2 cellular contexts compared by ENCODE assay signal in the genomic region with DNA sequence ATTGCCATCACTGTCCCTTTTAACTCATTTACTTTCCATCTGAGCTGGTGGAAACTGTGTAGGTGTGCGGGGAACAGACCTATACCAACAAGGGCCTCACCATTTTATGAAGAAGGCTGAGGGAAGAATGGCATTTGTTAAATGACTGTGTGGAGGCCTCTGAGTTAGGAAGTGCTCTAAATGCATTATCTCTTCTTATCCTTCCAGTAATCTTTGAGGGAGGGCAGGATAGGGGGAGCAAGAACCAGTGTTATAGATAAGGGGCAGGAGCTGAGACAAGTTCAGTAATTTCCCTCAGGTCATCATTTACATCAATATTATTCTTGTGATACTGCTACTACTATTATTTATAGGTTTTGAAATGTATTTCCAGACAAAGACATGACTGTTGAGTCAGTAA.
TF ChIP-seq lines count a peak whose summit lies in the region.

No MANE protein-coding gene starts in this region.

TF ChIP-seq in SK-N-SH, 30 proteins besides CTCF, POLR2A, EP300 and RAD21 (continued from another document):
- TF ChIP-seq, protein P1, sequence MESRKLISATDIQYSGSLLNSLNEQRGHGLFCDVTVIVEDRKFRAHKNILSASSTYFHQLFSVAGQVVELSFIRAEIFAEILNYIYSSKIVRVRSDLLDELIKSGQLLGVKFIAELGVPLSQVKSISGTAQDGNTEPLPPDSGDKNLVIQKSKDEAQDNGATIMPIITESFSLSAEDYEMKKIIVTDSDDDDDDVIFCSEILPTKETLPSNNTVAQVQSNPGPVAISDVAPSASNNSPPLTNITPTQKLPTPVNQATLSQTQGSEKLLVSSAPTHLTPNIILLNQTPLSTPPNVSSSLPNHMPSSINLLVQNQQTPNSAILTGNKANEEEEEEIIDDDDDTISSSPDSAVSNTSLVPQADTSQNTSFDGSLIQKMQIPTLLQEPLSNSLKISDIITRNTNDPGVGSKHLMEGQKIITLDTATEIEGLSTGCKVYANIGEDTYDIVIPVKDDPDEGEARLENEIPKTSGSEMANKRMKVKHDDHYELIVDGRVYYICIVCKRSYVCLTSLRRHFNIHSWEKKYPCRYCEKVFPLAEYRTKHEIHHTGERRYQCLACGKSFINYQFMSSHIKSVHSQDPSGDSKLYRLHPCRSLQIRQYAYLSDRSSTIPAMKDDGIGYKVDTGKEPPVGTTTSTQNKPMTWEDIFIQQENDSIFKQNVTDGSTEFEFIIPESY (IDR thresholded peaks at IDR 0.05; ENCODE audit: borderline replicate concordance, low read depth): no peak
- peak; percentile 50 for TF ChIP-seq GATA2 (CRISPR knock-in tag; IDR thresholded peaks at IDR 0.05)

TF ChIP-seq in SK-N-SH treated with all-trans-retinoic acid at 6 μM for 48 hours, 23 proteins besides CTCF, POLR2A, EP300 and RAD21 (continued from another document):
- TF ChIP-seq, protein P2, sequence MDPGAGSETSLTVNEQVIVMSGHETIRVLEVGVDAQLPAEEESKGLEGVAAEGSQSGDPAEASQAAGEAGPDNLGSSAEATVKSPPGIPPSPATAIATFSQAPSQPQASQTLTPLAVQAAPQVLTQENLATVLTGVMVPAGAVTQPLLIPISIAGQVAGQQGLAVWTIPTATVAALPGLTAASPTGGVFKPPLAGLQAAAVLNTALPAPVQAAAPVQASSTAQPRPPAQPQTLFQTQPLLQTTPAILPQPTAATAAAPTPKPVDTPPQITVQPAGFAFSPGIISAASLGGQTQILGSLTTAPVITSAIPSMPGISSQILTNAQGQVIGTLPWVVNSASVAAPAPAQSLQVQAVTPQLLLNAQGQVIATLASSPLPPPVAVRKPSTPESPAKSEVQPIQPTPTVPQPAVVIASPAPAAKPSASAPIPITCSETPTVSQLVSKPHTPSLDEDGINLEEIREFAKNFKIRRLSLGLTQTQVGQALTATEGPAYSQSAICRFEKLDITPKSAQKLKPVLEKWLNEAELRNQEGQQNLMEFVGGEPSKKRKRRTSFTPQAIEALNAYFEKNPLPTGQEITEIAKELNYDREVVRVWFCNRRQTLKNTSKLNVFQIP (CRISPR knock-in tag; IDR thresholded peaks at IDR 0.05; ENCODE audit: borderline replicate concordance, low read depth): no peak
- no peak for TF ChIP-seq ZFP3 (CRISPR knock-in tag; IDR thresholded peaks at IDR 0.05)
- no peak for TF ChIP-seq TCF4 (CRISPR knock-in tag; IDR thresholded peaks at IDR 0.05; ENCODE audit: borderline replicate concordance)
- TF ChIP-seq RARB (CRISPR knock-in tag; IDR thresholded peaks at IDR 0.05): no peak
- no peak for TF ChIP-seq PPARA (CRISPR knock-in tag; IDR thresholded peaks at IDR 0.05; ENCODE audit: borderline replicate concordance)
- no peak for TF ChIP-seq ESRRG (CRISPR knock-in tag; IDR thresholded peaks at IDR 0.05)
- TF ChIP-seq, protein P3, sequence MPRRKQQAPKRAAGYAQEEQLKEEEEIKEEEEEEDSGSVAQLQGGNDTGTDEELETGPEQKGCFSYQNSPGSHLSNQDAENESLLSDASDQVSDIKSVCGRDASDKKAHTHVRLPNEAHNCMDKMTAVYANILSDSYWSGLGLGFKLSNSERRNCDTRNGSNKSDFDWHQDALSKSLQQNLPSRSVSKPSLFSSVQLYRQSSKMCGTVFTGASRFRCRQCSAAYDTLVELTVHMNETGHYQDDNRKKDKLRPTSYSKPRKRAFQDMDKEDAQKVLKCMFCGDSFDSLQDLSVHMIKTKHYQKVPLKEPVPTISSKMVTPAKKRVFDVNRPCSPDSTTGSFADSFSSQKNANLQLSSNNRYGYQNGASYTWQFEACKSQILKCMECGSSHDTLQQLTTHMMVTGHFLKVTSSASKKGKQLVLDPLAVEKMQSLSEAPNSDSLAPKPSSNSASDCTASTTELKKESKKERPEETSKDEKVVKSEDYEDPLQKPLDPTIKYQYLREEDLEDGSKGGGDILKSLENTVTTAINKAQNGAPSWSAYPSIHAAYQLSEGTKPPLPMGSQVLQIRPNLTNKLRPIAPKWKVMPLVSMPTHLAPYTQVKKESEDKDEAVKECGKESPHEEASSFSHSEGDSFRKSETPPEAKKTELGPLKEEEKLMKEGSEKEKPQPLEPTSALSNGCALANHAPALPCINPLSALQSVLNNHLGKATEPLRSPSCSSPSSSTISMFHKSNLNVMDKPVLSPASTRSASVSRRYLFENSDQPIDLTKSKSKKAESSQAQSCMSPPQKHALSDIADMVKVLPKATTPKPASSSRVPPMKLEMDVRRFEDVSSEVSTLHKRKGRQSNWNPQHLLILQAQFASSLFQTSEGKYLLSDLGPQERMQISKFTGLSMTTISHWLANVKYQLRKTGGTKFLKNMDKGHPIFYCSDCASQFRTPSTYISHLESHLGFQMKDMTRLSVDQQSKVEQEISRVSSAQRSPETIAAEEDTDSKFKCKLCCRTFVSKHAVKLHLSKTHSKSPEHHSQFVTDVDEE (CRISPR knock-in tag; IDR thresholded peaks at IDR 0.05): no peak
- no peak for TF ChIP-seq ZC3H10 (CRISPR knock-in tag; IDR thresholded peaks at IDR 0.05)
- TF ChIP-seq TOX (CRISPR knock-in tag; IDR thresholded peaks at IDR 0.05; ENCODE audit: borderline replicate concordance): no peak
- TF ChIP-seq BACH2 (CRISPR knock-in tag; IDR thresholded peaks at IDR 0.05; ENCODE audit: borderline replicate concordance): no peak
- TF ChIP-seq ISL1 (CRISPR knock-in tag; IDR thresholded peaks at IDR 0.05): no peak
- TF ChIP-seq, protein P4, sequence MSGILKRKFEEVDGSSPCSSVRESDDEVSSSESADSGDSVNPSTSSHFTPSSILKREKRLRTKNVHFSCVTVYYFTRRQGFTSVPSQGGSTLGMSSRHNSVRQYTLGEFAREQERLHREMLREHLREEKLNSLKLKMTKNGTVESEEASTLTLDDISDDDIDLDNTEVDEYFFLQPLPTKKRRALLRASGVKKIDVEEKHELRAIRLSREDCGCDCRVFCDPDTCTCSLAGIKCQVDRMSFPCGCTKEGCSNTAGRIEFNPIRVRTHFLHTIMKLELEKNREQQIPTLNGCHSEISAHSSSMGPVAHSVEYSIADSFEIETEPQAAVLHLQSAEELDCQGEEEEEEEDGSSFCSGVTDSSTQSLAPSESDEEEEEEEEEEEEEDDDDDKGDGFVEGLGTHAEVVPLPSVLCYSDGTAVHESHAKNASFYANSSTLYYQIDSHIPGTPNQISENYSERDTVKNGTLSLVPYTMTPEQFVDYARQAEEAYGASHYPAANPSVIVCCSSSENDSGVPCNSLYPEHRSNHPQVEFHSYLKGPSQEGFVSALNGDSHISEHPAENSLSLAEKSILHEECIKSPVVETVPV (CRISPR knock-in tag; IDR thresholded peaks at IDR 0.05): no peak
- TF ChIP-seq, protein P5, sequence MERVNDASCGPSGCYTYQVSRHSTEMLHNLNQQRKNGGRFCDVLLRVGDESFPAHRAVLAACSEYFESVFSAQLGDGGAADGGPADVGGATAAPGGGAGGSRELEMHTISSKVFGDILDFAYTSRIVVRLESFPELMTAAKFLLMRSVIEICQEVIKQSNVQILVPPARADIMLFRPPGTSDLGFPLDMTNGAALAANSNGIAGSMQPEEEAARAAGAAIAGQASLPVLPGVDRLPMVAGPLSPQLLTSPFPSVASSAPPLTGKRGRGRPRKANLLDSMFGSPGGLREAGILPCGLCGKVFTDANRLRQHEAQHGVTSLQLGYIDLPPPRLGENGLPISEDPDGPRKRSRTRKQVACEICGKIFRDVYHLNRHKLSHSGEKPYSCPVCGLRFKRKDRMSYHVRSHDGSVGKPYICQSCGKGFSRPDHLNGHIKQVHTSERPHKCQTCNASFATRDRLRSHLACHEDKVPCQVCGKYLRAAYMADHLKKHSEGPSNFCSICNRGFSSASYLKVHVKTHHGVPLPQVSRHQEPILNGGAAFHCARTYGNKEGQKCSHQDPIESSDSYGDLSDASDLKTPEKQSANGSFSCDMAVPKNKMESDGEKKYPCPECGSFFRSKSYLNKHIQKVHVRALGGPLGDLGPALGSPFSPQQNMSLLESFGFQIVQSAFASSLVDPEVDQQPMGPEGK (CRISPR knock-in tag; IDR thresholded peaks at IDR 0.05; ENCODE audit: borderline replicate concordance): no peak
- no peak for TF ChIP-seq ZFP30 (CRISPR knock-in tag; IDR thresholded peaks at IDR 0.05)
- TF ChIP-seq, protein P6, sequence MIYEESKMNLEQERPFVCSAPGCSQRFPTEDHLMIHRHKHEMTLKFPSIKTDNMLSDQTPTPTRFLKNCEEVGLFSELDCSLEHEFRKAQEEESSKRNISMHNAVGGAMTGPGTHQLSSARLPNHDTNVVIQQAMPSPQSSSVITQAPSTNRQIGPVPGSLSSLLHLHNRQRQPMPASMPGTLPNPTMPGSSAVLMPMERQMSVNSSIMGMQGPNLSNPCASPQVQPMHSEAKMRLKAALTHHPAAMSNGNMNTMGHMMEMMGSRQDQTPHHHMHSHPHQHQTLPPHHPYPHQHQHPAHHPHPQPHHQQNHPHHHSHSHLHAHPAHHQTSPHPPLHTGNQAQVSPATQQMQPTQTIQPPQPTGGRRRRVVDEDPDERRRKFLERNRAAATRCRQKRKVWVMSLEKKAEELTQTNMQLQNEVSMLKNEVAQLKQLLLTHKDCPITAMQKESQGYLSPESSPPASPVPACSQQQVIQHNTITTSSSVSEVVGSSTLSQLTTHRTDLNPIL (CRISPR knock-in tag; IDR thresholded peaks at IDR 0.05; ENCODE audit: low read depth): no peak
- TF ChIP-seq ZNF70 (CRISPR knock-in tag; IDR thresholded peaks at IDR 0.05): no peak
- TF ChIP-seq ZNF565 (CRISPR knock-in tag; conservative IDR thresholded peaks at IDR 0.05; ENCODE audit: low read depth): no peak
- TF ChIP-seq OSR1 (CRISPR knock-in tag; IDR thresholded peaks at IDR 0.05): no peak
- TF ChIP-seq SNAI2 (CRISPR knock-in tag; IDR thresholded peaks at IDR 0.05): no peak
TF ChIP-seq in SK-N-SH treated with all-trans-retinoic acid at 6 μM for 48 hours: peak in this region for 0.
